ENCODE assay signal across 20 cellular contexts in genomic region chr19:2324220-2324948, GRCh38. TPM values are rescaled to one million over a fixed set of nuclear protein-coding genes. Genes with fewer than 3 reads are reported as not detected.
DNase-seq lines count a peak whose midpoint lies in the region; ATAC-seq, FAIRE-seq and TF ChIP-seq lines count a peak whose summit lies in the region.
"Had no signal": no experiment of that assay in that cellular context is flagged by ENCODE, and none has a peak within 500 bp of the region (broad histone marks: within the 10 kb centered on the region; RNA-seq: fewer than 3 reads in every experiment).

No MANE protein-coding gene starts in this region.

- H4K5ac ChIP-seq in H1 (ENCODE audit: insufficient read length, low read depth, low read length): no peak overlapping the region

- CTCF ChIA-PET in H1 (lab: Charles Lee; ENCODE audit: partially characterized antibody): interaction anchor here (4.2 kb wide), 1 partner anchor 8 kb away, joined by 25 read pairs; no protein-coding TSS in a partner anchor

- H3K4me1 Mint-ChIP-seq in activated T-cell treated with anti-CD3 and anti-CD28 coated beads, Interleukin-2, amount 50 U/mL, for 24 hours (ENCODE audit: low read depth): peaks cover 32% of the 10 kb centered on the region
- H3K4me1 Mint-ChIP-seq in activated T-cell treated with anti-CD3 and anti-CD28 coated beads, Interleukin-2, amount 50 U/mL, for 72 hours (ENCODE audit: low read depth): peaks cover 33% of the 10 kb centered on the region
- peaks cover 23 to 38% (median 33%) of the 10 kb centered on the region in 3 donors for H3K4me1 Mint-ChIP-seq in IgD-negative memory B cell
- H3K4me1 Mint-ChIP-seq in stimulated activated memory B cell treated with anti-CD40 and anti-IgM and Interleukin-4, amounts not matched to agents 10 μg/mL and 1 μg/mL and 100 μg/mL, for 72 hours: peaks cover 62% of the 10 kb centered on the region

- no peak for TF ChIP-seq RAD21 in H1 (IDR thresholded peaks at IDR 0.05 in 1 of 2, conservative IDR thresholded peaks at IDR 0.05 in 1 of 2; ENCODE audit: low read depth in 2 of 2, low read length in 2 of 2)

- H3K36me3 Mint-ChIP-seq in activated T-cell treated with anti-CD3 and anti-CD28 coated beads, Interleukin-2, amount 50 U/mL, for 24 hours (ENCODE audit: low read depth): peaks cover 68% of the 10 kb centered on the region
- peaks cover 6 to 13% of the 10 kb centered on the region in 2 donors for H3K36me3 Mint-ChIP-seq in activated T-cell treated with anti-CD3 and anti-CD28 coated beads, Interleukin-2, amount 50 U/mL, for 72 hours (ENCODE audit: insufficient read depth in 2 of 2)
- peaks cover under 1% of the 10 kb centered on the region for H3K36me3 Mint-ChIP-seq in IgD-negative memory B cell
- peaks cover 29% of the 10 kb centered on the region for H3K36me3 Mint-ChIP-seq in stimulated activated memory B cell treated with anti-CD40 and anti-IgM and Interleukin-4, amounts not matched to agents 10 μg/mL and 1 μg/mL and 100 μg/mL, for 72 hours

- no peak overlapping the region for H2BK20ac ChIP-seq in H1 (ENCODE audit: low read length)

- no peak overlapping the region for H2BK15ac ChIP-seq in H1 (ENCODE audit: low read length)

- no peak overlapping the region for H3K23ac ChIP-seq in H1 (ENCODE audit: insufficient read length)

- H3K27ac Mint-ChIP-seq in activated T-cell treated with anti-CD3 and anti-CD28 coated beads, Interleukin-2, amount 50 U/mL, for 24 hours: peak overlapping the region; percentile 14
- H3K27ac Mint-ChIP-seq in activated T-cell treated with anti-CD3 and anti-CD28 coated beads, Interleukin-2, amount 50 U/mL, for 72 hours: no peak overlapping the region
- H3K27ac Mint-ChIP-seq in IgD-negative memory B cell: peak overlapping the region; percentile 91 to 97 (median 95)
- H3K27ac Mint-ChIP-seq in stimulated activated memory B cell treated with anti-CD40 and anti-IgM and Interleukin-4, amounts not matched to agents 10 μg/mL and 1 μg/mL and 100 μg/mL, for 72 hours: peak overlapping the region; percentile 89

- no peak for TF ChIP-seq POLR2A in H1 (IDR thresholded peaks at IDR 0.05; ENCODE audit: control extremely low read depth in 1 of 2, low read depth in 2 of 2, low read length in 2 of 2)

- no peak for ATAC-seq in activated T-cell treated with anti-CD3 and anti-CD28 coated beads, Interleukin-2, amount 50 U/mL, for 72 hours (replicated peaks in 1 of 2)
- ATAC-seq in stimulated activated memory B cell treated with anti-CD40 and anti-IgM and Interleukin-4, amounts not matched to agents 10 μg/mL and 1 μg/mL and 100 μg/mL, for 72 hours: peak; percentile 45
- no peak for ATAC-seq in HG03457 (IDR thresholded peaks at IDR 0.05; ENCODE audit: unreplicated experiment)
- no peak for ATAC-seq in HG03139 (IDR thresholded peaks at IDR 0.05; ENCODE audit: unreplicated experiment)

- H3K4ac ChIP-seq in H1 (replicated peaks; ENCODE audit: insufficient read length, low read depth, low read length): no peak overlapping the region

- H3K14ac ChIP-seq in H1 (ENCODE audit: insufficient read length): no peak overlapping the region

- H3K4me2 ChIP-seq in H1 (ENCODE audit: insufficient read depth in 1 of 2, low read depth in 2 of 2, low read length in 2 of 2): no peak overlapping the region

- H4K20me1 ChIP-seq in H1 (replicated peaks in 1 of 2; ENCODE audit: control insufficient read depth in 1 of 2, insufficient read depth in 2 of 2, low read length in 2 of 2): peaks cover 0 to 9% of the 10 kb centered on the region in 2 experiments

- H4K91ac ChIP-seq in H1 (replicated peaks; ENCODE audit: insufficient read length, low read length): no peak overlapping the region

- no peak overlapping the region for H2AK5ac ChIP-seq in H1 (ENCODE audit: low read depth, low read length)

- no peak overlapping the region for H3K4me3 ChIP-seq in H1 (ENCODE audit: extremely low read depth in 1 of 4, insufficient read depth in 2 of 4, low read depth in 3 of 4, low read length in 4 of 4)

- H3K27me3 Mint-ChIP-seq in activated T-cell treated with anti-CD3 and anti-CD28 coated beads, Interleukin-2, amount 50 U/mL, for 24 hours: no peaks in the 10 kb centered on the region
- H3K27me3 Mint-ChIP-seq in activated T-cell treated with anti-CD3 and anti-CD28 coated beads, Interleukin-2, amount 50 U/mL, for 72 hours (ENCODE audit: low read depth): no peaks in the 10 kb centered on the region
- no peaks in the 10 kb centered on the region for H3K27me3 Mint-ChIP-seq in IgD-negative memory B cell
- no peaks in the 10 kb centered on the region for H3K27me3 Mint-ChIP-seq in stimulated activated memory B cell treated with anti-CD40 and anti-IgM and Interleukin-4, amounts not matched to agents 10 μg/mL and 1 μg/mL and 100 μg/mL, for 72 hours

- 0 out of 2 replicates have a peak overlapping the region, but pooled peaks have one; percentile 44 for H4K8ac ChIP-seq in H1 (ENCODE audit: extremely low read depth, insufficient read depth, low read length)

- H3K9ac ChIP-seq in H1 (replicated peaks in 1 of 4; ENCODE audit: extremely low read depth in 1 of 4, low read depth in 3 of 4, low read length in 3 of 4): no peak overlapping the region

- H3K79me2 ChIP-seq in H1 (ENCODE audit: control insufficient read depth in 1 of 2, insufficient read depth in 2 of 2, low read length in 2 of 2): peaks cover 4 to 21% of the 10 kb centered on the region in 2 experiments; a peak in 3 of 4 replicates

- no peak for FAIRE-seq in H1 (lab: Jason Lieb, UNC)
- FAIRE-seq: urothelium cell line had no signal

- peaks cover 10% of the 10 kb centered on the region; the same call in 1 of the 2 replicates for H3K23me2 ChIP-seq in H1 (ENCODE audit: low read depth, low read length)

- H3K9me3 ChIP-seq in H1 (ENCODE audit: insufficient read depth in 2 of 2, low read depth in 1 of 2, low read length in 1 of 2): no peaks in the 10 kb centered on the region

- H2BK120ac ChIP-seq in H1 (replicated peaks; ENCODE audit: low read depth, low read length): no peak overlapping the region

- 93% methylated on average over 34 of the region's 34 CpGs; no CpG with 5 or more reads in 1 of the 2 experiments for WGBS in H1 (ENCODE audit: extremely low coverage in 1 of 2, insufficient coverage in 1 of 2, insufficient read length in 1 of 2, insufficient replicate concordance in 2 of 2, low coverage in 1 of 2, low lambda C conversion rate in 2 of 2, missing lambda C conversion rate in 1 of 2), 2 experiments

- peaks cover 8% of the 10 kb centered on the region for H3K79me1 ChIP-seq in H1 (ENCODE audit: low read depth, low read length)

- H3K36me3 ChIP-seq in H1 (ENCODE audit: control insufficient read depth in 2 of 4, insufficient read depth in 4 of 4, low read length in 3 of 4): peaks cover 0 to 11% (median 6%) of the 10 kb centered on the region in 4 experiments; a peak in 6 of 8 replicates

- H3K27me3 ChIP-seq in H1 (replicated peaks in 1 of 4; ENCODE audit: control insufficient read depth in 3 of 4, extremely low read depth in 1 of 4, insufficient read depth in 3 of 4, low read length in 3 of 4): no peaks in the 10 kb centered on the region

- no peak overlapping the region for H2BK5ac ChIP-seq in H1 (ENCODE audit: low read depth, low read length)

- no peak overlapping the region for H3K18ac ChIP-seq in H1 (ENCODE audit: extremely low read depth, low read length)

- no peaks in the 10 kb centered on the region for H3K9me3 Mint-ChIP-seq in activated T-cell treated with anti-CD3 and anti-CD28 coated beads, Interleukin-2, amount 50 U/mL, for 24 hours
- no peaks in the 10 kb centered on the region for H3K9me3 Mint-ChIP-seq in activated T-cell treated with anti-CD3 and anti-CD28 coated beads, Interleukin-2, amount 50 U/mL, for 72 hours
- H3K9me3 Mint-ChIP-seq in IgD-negative memory B cell: no peaks in the 10 kb centered on the region
- H3K9me3 Mint-ChIP-seq in stimulated activated memory B cell treated with anti-CD40 and anti-IgM and Interleukin-4, amounts not matched to agents 10 μg/mL and 1 μg/mL and 100 μg/mL, for 72 hours: no peaks in the 10 kb centered on the region

- H2BK12ac ChIP-seq in H1 (ENCODE audit: low read depth, low read length): no peak overlapping the region

- no peak overlapping the region for H3K4me3 Mint-ChIP-seq in activated T-cell treated with anti-CD3 and anti-CD28 coated beads, Interleukin-2, amount 50 U/mL, for 24 hours
- no peak overlapping the region for H3K4me3 Mint-ChIP-seq in activated T-cell treated with anti-CD3 and anti-CD28 coated beads, Interleukin-2, amount 50 U/mL, for 72 hours
- peak overlapping the region; percentile 59 to 92 (median 88) for H3K4me3 Mint-ChIP-seq in IgD-negative memory B cell
- peak overlapping the region; percentile 71 for H3K4me3 Mint-ChIP-seq in stimulated activated memory B cell treated with anti-CD40 and anti-IgM and Interleukin-4, amounts not matched to agents 10 μg/mL and 1 μg/mL and 100 μg/mL, for 72 hours

- 0 out of 2 replicates have a peak overlapping the region, but pooled peaks have one; percentile 15 for H3K27ac ChIP-seq in H1 (ENCODE audit: low read depth, low read length)

- POLR2A ChIA-PET in H1 (lab: Charles Lee; ENCODE audit: partially characterized antibody): interaction anchor here (0.9 to 2.1 kb wide), 5 partner anchors 13 to 82 kb away, joined by 3 to 6 read pairs (median 4); no protein-coding TSS in a partner anchor

- DNase-seq in activated T-cell treated with anti-CD3 and anti-CD28 coated beads, Interleukin-2, amount 50 U/mL, for 24 hours: no peak
- DNase-seq in activated T-cell treated with anti-CD3 and anti-CD28 coated beads, Interleukin-2, amount 50 U/mL, for 72 hours: no peak
- DNase-seq in H1 (ENCODE audit: low read depth in 1 of 2, low spot score in 2 of 2) (no peak), occipital lobe (lab: John Stamatoyannopoulos, UW) (no peak)
- DNase-seq: activated T-cell treated with anti-CD3 and anti-CD28 coated beads, Interleukin-2, amount 50 U/mL, for 1 hour; effector memory CD4-positive, alpha-beta T cell; GDM1; GOT3; islet precursor cell; KBM-7; NCI-H1048; RPMI8226; stimulated activated CD4-positive, alpha-beta T cell treated with anti-CD3 and anti-CD28 coated beads, Interleukin-15, amount 100 ng/mL, for 24 hours had no signal

- no peak overlapping the region for H2AFZ ChIP-seq in H1 (ENCODE audit: low read length)

- no peak for TF ChIP-seq CTCF in H1 (IDR thresholded peaks at IDR 0.05; ENCODE audit: control extremely low read depth in 1 of 3, insufficient read depth in 1 of 3, low read depth in 1 of 3, low read length in 3 of 3)

- H3K4me1 ChIP-seq in H1 (replicated peaks in 1 of 4; ENCODE audit: control insufficient read depth in 3 of 4, insufficient read depth in 4 of 4, low read length in 3 of 4): peaks cover 0 to 11% (median 3%) of the 10 kb centered on the region in 4 experiments; a peak in 5 of 7 replicates

- no peak overlapping the region for H3K56ac ChIP-seq in H1 (replicated peaks; ENCODE audit: insufficient read length, low read depth, low read length)

- no peak for TF ChIP-seq EP300 in H1 (IDR thresholded peaks at IDR 0.05; ENCODE audit: borderline replicate concordance in 1 of 2, low read depth in 2 of 2, low read length in 2 of 2)

RNA-seq across cellular contexts. Expression of gene LSM7, which starts 4.0 kb away (rescaled TPM):
- total RNA-seq in activated T-cell treated with anti-CD3 and anti-CD28 coated beads, Interleukin-2, amount 50 U/mL, for 72 hours: 10 to 100 TPM; 74.7 to 84.5 TPM
- polyA plus RNA-seq in IgD-negative memory B cell: 308 TPM
- total RNA-seq in H1 (2021; fragmentation: NEBNext Ultra II Directional; extraction: Animal tissue kit (Norgen Biotek cat#: 25700)): 228 and 238 TPM in 2 replicates
- 1,335 and 1,623 TPM in 2 replicates for polyA plus RNA-seq in H1 (2011; rRNA removed)
- 1,271 TPM for polyA plus RNA-seq in H1 (2011; cell fraction: cytosol; rRNA removed)
- 377 TPM for polyA plus RNA-seq in H1 (2011; cell fraction: nucleus; rRNA removed)
- polyA plus RNA-seq in H1 (2012, experiment 1 of 2): 395 to 466 TPM (median 428 TPM) in 4 replicates
- polyA plus RNA-seq in H1 (2012, experiment 2 of 2): 735 TPM
- polyA plus RNA-seq in H1 (2013, experiment 1 of 2): 408 TPM
- polyA plus RNA-seq in H1 (2013, experiment 2 of 2): 417 TPM
- 20.1 and 23.2 TPM in 2 replicates for polyA minus RNA-seq in H1 (2011; rRNA and poly(A)+ RNA removed)
- polyA minus RNA-seq in H1 (2011; cell fraction: cytosol; rRNA and poly(A)+ RNA removed): 67.1 TPM
- 79.0 TPM for polyA minus RNA-seq in H1 (2011; cell fraction: nucleus; rRNA and poly(A)+ RNA removed)
- 61.6 TPM for total RNA-seq in occipital lobe

RNA-seq across cellular contexts. Expression of gene SPPL2B, which starts 4.1 kb away (rescaled TPM):
- 10 to 100 TPM; 52.0 to 55.3 TPM for total RNA-seq in activated T-cell treated with anti-CD3 and anti-CD28 coated beads, Interleukin-2, amount 50 U/mL, for 72 hours
- 20.8 TPM for polyA plus RNA-seq in IgD-negative memory B cell
- 52.6 and 55.7 TPM in 2 replicates for total RNA-seq in H1 (2021; fragmentation: NEBNext Ultra II Directional; extraction: Animal tissue kit (Norgen Biotek cat#: 25700))
- 34.8 and 83.1 TPM in 2 replicates for polyA plus RNA-seq in H1 (2011; rRNA removed)
- polyA plus RNA-seq in H1 (2011; cell fraction: cytosol; rRNA removed): 61.8 TPM
- 378 TPM for polyA plus RNA-seq in H1 (2011; cell fraction: nucleus; rRNA removed)
- 36.1 to 78.9 TPM (median 69.1 TPM) in 4 replicates for polyA plus RNA-seq in H1 (2012, experiment 1 of 2)
- polyA plus RNA-seq in H1 (2012, experiment 2 of 2): 44.7 TPM
- polyA plus RNA-seq in H1 (2013, experiment 1 of 2): 40.7 TPM
- polyA plus RNA-seq in H1 (2013, experiment 2 of 2): 37.4 TPM
- polyA minus RNA-seq in H1 (2011; rRNA and poly(A)+ RNA removed): 16.2 and 16.8 TPM in 2 replicates
- 33.4 TPM for polyA minus RNA-seq in H1 (2011; cell fraction: cytosol; rRNA and poly(A)+ RNA removed)
- polyA minus RNA-seq in H1 (2011; cell fraction: nucleus; rRNA and poly(A)+ RNA removed): 47.4 TPM
- 22.6 TPM for total RNA-seq in occipital lobe

RNA-seq across cellular contexts. Expression of gene LINGO3, which starts 16.4 kb away (rescaled TPM):
- total RNA-seq in activated T-cell treated with anti-CD3 and anti-CD28 coated beads, Interleukin-2, amount 50 U/mL, for 72 hours: not detected
- polyA plus RNA-seq in IgD-negative memory B cell (14.7 TPM), H1 (2011; rRNA removed) (0.59 and 0.93 TPM in 2 replicates)
- total RNA-seq in H1 (2021; fragmentation: NEBNext Ultra II Directional; extraction: Animal tissue kit (Norgen Biotek cat#: 25700)): 0.13 TPM in 1 of 2 replicates, not detected in the other
- polyA plus RNA-seq in H1 (2011; cell fraction: cytosol; rRNA removed): 0.62 TPM
- 0.64 TPM for polyA plus RNA-seq in H1 (2011; cell fraction: nucleus; rRNA removed)
- 0.25 to 0.36 TPM (median 0.27 TPM) in 3 of 4 replicates, not detected in the other for polyA plus RNA-seq in H1 (2012, experiment 1 of 2)
- polyA plus RNA-seq in H1 (2012, experiment 2 of 2): 0.16 TPM
- 0.26 TPM for polyA plus RNA-seq in H1 (2013, experiment 1 of 2)
- polyA plus RNA-seq in H1 (2013, experiment 2 of 2): 0.35 TPM
- 0.13 TPM in 1 of 2 replicates, not detected in the other for polyA minus RNA-seq in H1 (2011; rRNA and poly(A)+ RNA removed)
- not detected for polyA minus RNA-seq in H1 (2011; cell fraction: cytosol; rRNA and poly(A)+ RNA removed)
- polyA minus RNA-seq in H1 (2011; cell fraction: nucleus; rRNA and poly(A)+ RNA removed): 0.60 TPM
- 0.62 TPM for total RNA-seq in occipital lobe
- total RNA-seq: fibroblast of lung, lung microvascular endothelial cell had no signal
- polyA plus RNA-seq: fibroblast of lung had no signal

RNA-seq across cellular contexts. Expression of gene TMPRSS9, which starts 35.7 kb away (rescaled TPM):
- total RNA-seq in activated T-cell treated with anti-CD3 and anti-CD28 coated beads, Interleukin-2, amount 50 U/mL, for 72 hours: under 1 TPM in 1 of 2 donors, not detected in 1; 0.19 TPM
- not detected for polyA plus RNA-seq in IgD-negative memory B cell
- total RNA-seq in H1 (2021; fragmentation: NEBNext Ultra II Directional; extraction: Animal tissue kit (Norgen Biotek cat#: 25700)): 0.19 and 0.33 TPM in 2 replicates
- 0.15 and 0.33 TPM in 2 replicates for polyA plus RNA-seq in H1 (2011; rRNA removed)
- 0.44 TPM for polyA plus RNA-seq in H1 (2011; cell fraction: cytosol; rRNA removed)
- 3.6 TPM for polyA plus RNA-seq in H1 (2011; cell fraction: nucleus; rRNA removed)
- 0.46 to 0.84 TPM (median 0.66 TPM) in 4 replicates for polyA plus RNA-seq in H1 (2012, experiment 1 of 2)
- 0.12 TPM for polyA plus RNA-seq in H1 (2012, experiment 2 of 2)
- 0.08 TPM for polyA plus RNA-seq in H1 (2013, experiment 1 of 2)
- 0.09 TPM for polyA plus RNA-seq in H1 (2013, experiment 2 of 2)
- 0.10 and 0.32 TPM in 2 replicates for polyA minus RNA-seq in H1 (2011; rRNA and poly(A)+ RNA removed)
- 0.37 TPM for polyA minus RNA-seq in H1 (2011; cell fraction: cytosol; rRNA and poly(A)+ RNA removed)
- 1.1 TPM for polyA minus RNA-seq in H1 (2011; cell fraction: nucleus; rRNA and poly(A)+ RNA removed)
- total RNA-seq in occipital lobe: 0.16 TPM
- total RNA-seq: fibroblast of lung had no signal
- polyA plus RNA-seq: fibroblast of lung had no signal

RNA-seq across cellular contexts. Expression of gene PEAK3, which starts 42.4 kb away (rescaled TPM):
- total RNA-seq in activated T-cell treated with anti-CD3 and anti-CD28 coated beads, Interleukin-2, amount 50 U/mL, for 72 hours: under 1 TPM in 1 of 2 donors, not detected in 1; 0.09 TPM
- polyA plus RNA-seq in IgD-negative memory B cell: 0.26 TPM
- not detected in 2 replicates for total RNA-seq in H1 (2021; fragmentation: NEBNext Ultra II Directional; extraction: Animal tissue kit (Norgen Biotek cat#: 25700))
- not detected in 2 replicates for polyA plus RNA-seq in H1 (2011; rRNA removed)
- polyA plus RNA-seq in H1 (2011; cell fraction: cytosol; rRNA removed): not detected
- not detected for polyA plus RNA-seq in H1 (2011; cell fraction: nucleus; rRNA removed)
- polyA plus RNA-seq in H1 (2012, experiment 1 of 2): 0.06 to 0.11 TPM in 2 of 4 replicates, not detected in the others
- not detected for polyA plus RNA-seq in H1 (2012, experiment 2 of 2)
- not detected for polyA plus RNA-seq in H1 (2013, experiment 1 of 2)
- polyA plus RNA-seq in H1 (2013, experiment 2 of 2): not detected
- polyA minus RNA-seq in H1 (2011; rRNA and poly(A)+ RNA removed): not detected in 2 replicates
- polyA minus RNA-seq in H1 (2011; cell fraction: cytosol; rRNA and poly(A)+ RNA removed): not detected
- polyA minus RNA-seq in H1 (2011; cell fraction: nucleus; rRNA and poly(A)+ RNA removed): not detected
- total RNA-seq in occipital lobe: not detected
- total RNA-seq: fibroblast of lung had no signal
- polyA plus RNA-seq: fibroblast of lung had no signal

Comparison
In these comparisons a context has a peak if more than half of its experiments do, and no peak if none do; other contexts are left out.
1. H3K4me3 Mint-ChIP-seq: peak in IgD-negative memory B cell (4 of 4) and stimulated activated memory B cell treated with anti-CD40 and anti-IgM and Interleukin-4, amounts not matched to agents 10 μg/mL and 1 μg/mL and 100 μg/mL, for 72 hours (single experiment); none in activated T-cell treated with anti-CD3 and anti-CD28 coated beads, Interleukin-2, amount 50 U/mL, for 24 hours (single experiment) and activated T-cell treated with anti-CD3 and anti-CD28 coated beads, Interleukin-2, amount 50 U/mL, for 72 hours (0 of 2).